19 cellular contexts compared by ENCODE assay signal in the genomic region with DNA sequence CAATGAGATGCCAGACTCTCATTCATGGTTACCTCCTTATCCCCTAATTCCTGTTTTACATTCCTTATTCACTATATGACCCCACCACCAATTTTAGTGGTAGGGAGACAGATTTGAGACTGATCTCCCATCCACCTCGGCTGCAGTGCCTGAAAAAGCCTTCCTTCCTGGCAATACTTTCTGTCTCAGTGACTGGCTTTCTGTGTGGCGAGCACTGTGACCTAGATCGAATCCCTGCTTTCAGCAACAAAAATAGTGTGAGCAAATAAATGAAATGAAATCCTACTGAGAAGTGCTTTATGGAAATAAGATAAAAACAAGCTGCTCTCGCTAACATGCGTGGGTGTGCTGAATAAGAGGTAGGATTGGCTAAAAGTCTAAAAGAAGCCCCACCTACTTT.
"Had no signal": no experiment of that assay in that cellular context is flagged by ENCODE, and none has a peak within 500 bp of the region (broad histone marks: within the 10 kb centered on the region; RNA-seq: fewer than 3 reads in every experiment).

No MANE protein-coding gene starts in this region.

- H3K4me1 ChIP-seq: esophagus squamous epithelium, left ventricle myocardium inferior, prostate gland, right atrium auricular region, upper lobe of left lung had no signal

- H3K9me3 ChIP-seq: body of pancreas, esophagus squamous epithelium, prostate gland, right atrium auricular region, thoracic aorta, upper lobe of left lung had no signal

- DNase-seq: activated CD4-positive, alpha-beta T cell treated with anti-CD3 and anti-CD28 coated beads for 36 hours; activated CD4-positive, alpha-beta T cell treated with anti-CD3 and anti-CD28 coated beads, Interleukin-2, amount 50 U/mL, for 48 hours; activated naive CD4-positive, alpha-beta T cell; activated naive CD8-positive, alpha-beta T cell treated with anti-CD3 and anti-CD28 coated beads for 36 hours; amniotic stem cell; body of pancreas; central memory CD4-positive, alpha-beta T cell; effector memory CD4-positive, alpha-beta T cell; esophagus squamous epithelium; immature natural killer cell; kidney glomerular epithelial cell; left ventricle myocardium inferior; mammary epithelial cell; midbrain; upper lobe of left lung had no signal

- H3K4me3 ChIP-seq: body of pancreas, esophagus squamous epithelium, left ventricle myocardium inferior, prostate gland, right atrium auricular region, thoracic aorta, upper lobe of left lung had no signal

- H3K27me3 ChIP-seq: body of pancreas, esophagus squamous epithelium, right atrium auricular region, upper lobe of left lung had no signal

- H3K36me3 ChIP-seq: esophagus squamous epithelium, left ventricle myocardium inferior, prostate gland, right atrium auricular region, thoracic aorta, upper lobe of left lung had no signal

- H3K27ac ChIP-seq: body of pancreas, esophagus squamous epithelium, left ventricle myocardium inferior, prostate gland, right atrium auricular region, thoracic aorta, upper lobe of left lung had no signal

- ATAC-seq: activated CD4-positive, alpha-beta T cell treated with anti-CD3 and anti-CD28 coated beads for 36 hours; body of pancreas; WTC11 had no signal
